In genomic region chr10:70681731-70682005, GRCh38 we compare ENCODE assay signal across 16 cellular contexts. TPM values are rescaled to one million over a fixed set of nuclear protein-coding genes. Genes with fewer than 3 reads are reported as not detected.
DNase-seq lines count a peak whose midpoint lies in the region; ATAC-seq and TF ChIP-seq lines count a peak whose summit lies in the region.
"Had no signal": no experiment of that assay in that cellular context is flagged by ENCODE, and none has a peak within 500 bp of the region (broad histone marks: within the 10 kb centered on the region; RNA-seq: fewer than 3 reads in every experiment).

No MANE protein-coding gene starts in this region.

- H3F3A ChIP-seq in neural progenitor cell (ENCODE audit: low read depth) = peaks cover 8% of the 10 kb centered on the region

- H3K27me3 ChIP-seq in SJCRH30 = no peaks in the 10 kb centered on the region
- no peaks in the 10 kb centered on the region for H3K27me3 ChIP-seq in neural progenitor cell
- no peaks in the 10 kb centered on the region for H3K27me3 ChIP-seq in Peyer's patch
- H3K27me3 ChIP-seq: BLaER1 treated with 17β-estradiol and CSF1 and Interleukin-3, amounts not matched to agents 10 nM and 100 nM had no signal

- H3K4me1 Mint-ChIP-seq in T-helper 1 cell treated with Interleukin-12 subunit alpha and Interleukin-12 subunit beta and Interleukin-4 antibody, amounts not matched to agents 30 μg/mL and 1 μg/mL, for 36 hours (ENCODE audit: low read depth) = peaks cover 9% of the 10 kb centered on the region
- H3K4me1 Mint-ChIP-seq in neural progenitor cell = peaks cover 58% of the 10 kb centered on the region

- H3K9me3 ChIP-seq in SJCRH30 (replicated peaks) (no peaks in the 10 kb centered on the region), neural progenitor cell (ENCODE audit: low read depth) (no peaks in the 10 kb centered on the region), Peyer's patch (no peaks in the 10 kb centered on the region)
- H3K9me3 ChIP-seq: BLaER1 treated with 17β-estradiol and CSF1 and Interleukin-3, amounts not matched to agents 10 nM and 100 nM; HAP-1 had no signal

- H3K27ac Mint-ChIP-seq in T-helper 1 cell treated with Interleukin-12 subunit alpha and Interleukin-12 subunit beta and Interleukin-4 antibody, amounts not matched to agents 30 μg/mL and 1 μg/mL, for 36 hours = peak overlapping the region; percentile 4
- peak overlapping the region; percentile 23 for H3K27ac Mint-ChIP-seq in neural progenitor cell
- H3K27ac Mint-ChIP-seq: CD4-positive, CD25-positive, alpha-beta regulatory T cell; HFFc6 had no signal

- H3K4me2 ChIP-seq in neural progenitor cell = no peak overlapping the region

- no peak for ATAC-seq in HG03442 (IDR thresholded peaks at IDR 0.05; ENCODE audit: unreplicated experiment)
- ATAC-seq: HepG2 had no signal

- H3K4me1 ChIP-seq in SJCRH30 = peaks cover 40% of the 10 kb centered on the region
- no peaks in the 10 kb centered on the region for H3K4me1 ChIP-seq in neural progenitor cell
- peaks cover 0 to 10% (median 0%) of the 10 kb centered on the region in 4 donors for H3K4me1 ChIP-seq in Peyer's patch
- H3K4me1 ChIP-seq: HAP-1 had no signal

- H3K36me3 Mint-ChIP-seq in T-helper 1 cell treated with Interleukin-12 subunit alpha and Interleukin-12 subunit beta and Interleukin-4 antibody, amounts not matched to agents 30 μg/mL and 1 μg/mL, for 36 hours (ENCODE audit: low read depth) = no peaks in the 10 kb centered on the region
- no peaks in the 10 kb centered on the region for H3K36me3 Mint-ChIP-seq in neural progenitor cell
- H3K36me3 Mint-ChIP-seq: CD4-positive, CD25-positive, alpha-beta regulatory T cell had no signal

- no peak overlapping the region for H3K4me3 ChIP-seq in SJCRH30
- H3K4me3 ChIP-seq in coronary artery = no peak overlapping the region
- H3K4me3 ChIP-seq in neural progenitor cell = no peak overlapping the region
- no peak overlapping the region for H3K4me3 ChIP-seq in Peyer's patch
- H3K4me3 ChIP-seq: BLaER1 treated with 17β-estradiol and CSF1 and Interleukin-3, amounts not matched to agents 10 nM and 100 nM; GM23248; HAP-1 had no signal

- no peak overlapping the region for H2AFZ ChIP-seq in neural progenitor cell (replicated peaks)
- H2AFZ ChIP-seq: GM23248 had no signal

- no peak for TF ChIP-seq CTCF in coronary artery (IDR thresholded peaks at IDR 0.05)
- TF ChIP-seq CTCF in neural progenitor cell (IDR thresholded peaks at IDR 0.05) = no peak
- TF ChIP-seq CTCF in Peyer's patch (IDR thresholded peaks at IDR 0.05) = no peak

- TF ChIP-seq POLR2A in Peyer's patch (IDR thresholded peaks at IDR 0.05) = no peak

- no peaks in the 10 kb centered on the region for H3K27me3 Mint-ChIP-seq in T-helper 1 cell treated with Interleukin-12 subunit alpha and Interleukin-12 subunit beta and Interleukin-4 antibody, amounts not matched to agents 30 μg/mL and 1 μg/mL, for 36 hours (ENCODE audit: low read depth)
- peaks cover 12% of the 10 kb centered on the region for H3K27me3 Mint-ChIP-seq in neural progenitor cell (ENCODE audit: insufficient read depth, low read depth)
- H3K27me3 Mint-ChIP-seq: CD4-positive, CD25-positive, alpha-beta regulatory T cell had no signal

- H3K27ac ChIP-seq in SJCRH30 (peak overlapping the region; percentile 48), coronary artery (no peak overlapping the region), neural progenitor cell (no peak overlapping the region), Peyer's patch (no peak overlapping the region)
- H3K27ac ChIP-seq: 22Rv1; BLaER1 treated with 17β-estradiol and CSF1 and Interleukin-3, amounts not matched to agents 10 nM and 100 nM; GM23248 had no signal

- H3K36me3 ChIP-seq in SJCRH30 = no peaks in the 10 kb centered on the region; the same call in 1 of the 2 replicates
- no peaks in the 10 kb centered on the region for H3K36me3 ChIP-seq in neural progenitor cell
- H3K36me3 ChIP-seq in Peyer's patch = no peaks in the 10 kb centered on the region
- H3K36me3 ChIP-seq: BLaER1 treated with 17β-estradiol and CSF1 and Interleukin-3, amounts not matched to agents 10 nM and 100 nM; HAP-1 had no signal

- DNase-seq in T-helper 1 cell (no peak), SJCRH30 (no peak), coronary artery (ENCODE audit: low spot score) (peak; percentile 67), neural progenitor cell (ENCODE audit: low spot score) (no peak), SW 1271 (lab: John Stamatoyannopoulos, UW) (no peak), Peyer's patch (no peak)
- DNase-seq: CD4-positive, CD25-positive, alpha-beta regulatory T cell; DMS 273 treated with DMSO at 0.1 percent for 48 hours; GM23248; HFFc6 had no signal

- no peak overlapping the region for H3K4me3 Mint-ChIP-seq in T-helper 1 cell treated with Interleukin-12 subunit alpha and Interleukin-12 subunit beta and Interleukin-4 antibody, amounts not matched to agents 30 μg/mL and 1 μg/mL, for 36 hours
- no peak overlapping the region for H3K4me3 Mint-ChIP-seq in neural progenitor cell
- H3K4me3 Mint-ChIP-seq: CD4-positive, CD25-positive, alpha-beta regulatory T cell; HFFc6 had no signal

- no peaks in the 10 kb centered on the region for H4K20me1 ChIP-seq in neural progenitor cell (ENCODE audit: low read depth)
- H4K20me1 ChIP-seq: BLaER1 treated with 17β-estradiol and CSF1 and Interleukin-3, amounts not matched to agents 10 nM and 100 nM had no signal

- no peaks in the 10 kb centered on the region for H3K9me3 Mint-ChIP-seq in T-helper 1 cell treated with Interleukin-12 subunit alpha and Interleukin-12 subunit beta and Interleukin-4 antibody, amounts not matched to agents 30 μg/mL and 1 μg/mL, for 36 hours
- H3K9me3 Mint-ChIP-seq in neural progenitor cell = peaks cover 7% of the 10 kb centered on the region
- H3K9me3 Mint-ChIP-seq: CD4-positive, CD25-positive, alpha-beta regulatory T cell; HFFc6 had no signal

- no peaks in the 10 kb centered on the region for H3K79me2 ChIP-seq in neural progenitor cell (ENCODE audit: low read depth)

- H3K9ac ChIP-seq in neural progenitor cell = no peak overlapping the region
- H3K9ac ChIP-seq: BLaER1 treated with 17β-estradiol and CSF1 and Interleukin-3, amounts not matched to agents 10 nM and 100 nM; GM23248 had no signal

RNA-seq across cellular contexts. Expression of gene ADAMTS14, which starts 9.4 kb away (rescaled TPM):
- 6.4 and 7.6 TPM in 2 replicates for total RNA-seq in SJCRH30 (2014; rRNA removed; shearing (Covaris generic))
- 0.53 TPM in 1 of 2 replicates, not detected in the other for total RNA-seq in neural progenitor cell (ENCODE audit: low replicate concordance)
- 10 to 100 TPM in 1 of 4 donors, 1 to 10 TPM in 3; 2.3 to 10.7 (median 4.2) TPM for total RNA-seq in Peyer's patch
- total RNA-seq: CD4-positive, CD25-positive, alpha-beta regulatory T cell had no signal
